Comparison of ENCODE assay signal across 13 cellular contexts in genomic region chr3:142866841-142867631, GRCh38. TPM values are rescaled to one million over a fixed set of nuclear protein-coding genes. Genes with fewer than 3 reads are reported as not detected.
DNase-seq lines count a peak whose midpoint lies in the region; ATAC-seq and TF ChIP-seq lines count a peak whose summit lies in the region.
"Had no signal": no experiment of that assay in that cellular context is flagged by ENCODE, and none has a peak within 500 bp of the region (broad histone marks: within the 10 kb centered on the region; RNA-seq: fewer than 3 reads in every experiment).

No MANE protein-coding gene starts in this region.

- DNase-seq in Daoy (ENCODE audit: low read depth) (peak; percentile 15), NCI-H146 treated with DMSO at 0.1 percent for 48 hours (lab: John Stamatoyannopoulos, UW; ENCODE audit: unreplicated experiment) (peak; percentile 99), kidney tubule cell (ENCODE audit: low spot score) (peak; percentile 42), posterior vena cava (ENCODE audit: low spot score) (no peak), cerebellar nuclear complex (lab: John Stamatoyannopoulos, UW) (no peak)
- DNase-seq in stimulated activated naive B cell treated with anti-CD40 and anti-IgM and Interleukin-4, amounts not matched to agents 10 μg/mL and 1 μg/mL and 100 μg/mL, for 72 hours: no peak
- DNase-seq: activated CD4-positive, CD25-positive, alpha-beta regulatory T cell treated with anti-CD3 and anti-CD28 coated beads, Interleukin-2, amount 50 U/mL, for 72 hours; aorta; DMS79; head of caudate nucleus had no signal

- ATAC-seq in HG02623 (IDR thresholded peaks at IDR 0.05; ENCODE audit: unreplicated experiment): no peak
- no peak for ATAC-seq in stimulated activated naive B cell treated with anti-CD40 and anti-IgM and Interleukin-4, amounts not matched to agents 10 μg/mL and 1 μg/mL and 100 μg/mL, for 72 hours (replicated peaks)

- TF ChIP-seq CTCF in VCaP (conservative IDR thresholded peaks at IDR 0.05): 0 out of 2 replicates have a peak, but pooled peaks have one; percentile 10

- H3K27ac Mint-ChIP-seq in stimulated activated naive B cell treated with anti-CD40 and anti-IgM and Interleukin-4, amounts not matched to agents 10 μg/mL and 1 μg/mL and 100 μg/mL, for 72 hours: no peak overlapping the region

- H3K27ac ChIP-seq in VCaP: no peak overlapping the region
- H3K27ac ChIP-seq: prostate gland had no signal

- H3K27me3 Mint-ChIP-seq in stimulated activated naive B cell treated with anti-CD40 and anti-IgM and Interleukin-4, amounts not matched to agents 10 μg/mL and 1 μg/mL and 100 μg/mL, for 72 hours: peaks cover 8 to 10% of the 10 kb centered on the region in 2 donors

- H3K4me1 Mint-ChIP-seq in stimulated activated naive B cell treated with anti-CD40 and anti-IgM and Interleukin-4, amounts not matched to agents 10 μg/mL and 1 μg/mL and 100 μg/mL, for 72 hours: no peaks in the 10 kb centered on the region

- intact Hi-C loops in posterior vena cava (cut with DNase I): no loop called here

- no peaks in the 10 kb centered on the region for H3K9me3 Mint-ChIP-seq in stimulated activated naive B cell treated with anti-CD40 and anti-IgM and Interleukin-4, amounts not matched to agents 10 μg/mL and 1 μg/mL and 100 μg/mL, for 72 hours

- no peak overlapping the region for H3K4me3 Mint-ChIP-seq in stimulated activated naive B cell treated with anti-CD40 and anti-IgM and Interleukin-4, amounts not matched to agents 10 μg/mL and 1 μg/mL and 100 μg/mL, for 72 hours

- H3K36me3 Mint-ChIP-seq in stimulated activated naive B cell treated with anti-CD40 and anti-IgM and Interleukin-4, amounts not matched to agents 10 μg/mL and 1 μg/mL and 100 μg/mL, for 72 hours: no peaks in the 10 kb centered on the region

RNA-seq across cellular contexts. Expression of gene PCOLCE2, which starts 21.8 kb away (rescaled TPM):
- 13.8 and 27.8 TPM in 2 replicates for total RNA-seq in Daoy (2014; rRNA removed; shearing (Covaris generic))
- 10 to 100 TPM; 39.7 to 54.5 TPM for total RNA-seq in posterior vena cava

Comparison
In these comparisons a context has a peak if more than half of its experiments do, and no peak if none do; other contexts are left out.
1. DNase-seq: peak in Daoy (single experiment), NCI-H146 treated with DMSO at 0.1 percent for 48 hours (single experiment) and kidney tubule cell (single experiment); none in posterior vena cava (single experiment), cerebellar nuclear complex (0 of 2) and stimulated activated naive B cell treated with anti-CD40 and anti-IgM and Interleukin-4, amounts not matched to agents 10 μg/mL and 1 μg/mL and 100 μg/mL, for 72 hours (single experiment).